In the genomic region with DNA sequence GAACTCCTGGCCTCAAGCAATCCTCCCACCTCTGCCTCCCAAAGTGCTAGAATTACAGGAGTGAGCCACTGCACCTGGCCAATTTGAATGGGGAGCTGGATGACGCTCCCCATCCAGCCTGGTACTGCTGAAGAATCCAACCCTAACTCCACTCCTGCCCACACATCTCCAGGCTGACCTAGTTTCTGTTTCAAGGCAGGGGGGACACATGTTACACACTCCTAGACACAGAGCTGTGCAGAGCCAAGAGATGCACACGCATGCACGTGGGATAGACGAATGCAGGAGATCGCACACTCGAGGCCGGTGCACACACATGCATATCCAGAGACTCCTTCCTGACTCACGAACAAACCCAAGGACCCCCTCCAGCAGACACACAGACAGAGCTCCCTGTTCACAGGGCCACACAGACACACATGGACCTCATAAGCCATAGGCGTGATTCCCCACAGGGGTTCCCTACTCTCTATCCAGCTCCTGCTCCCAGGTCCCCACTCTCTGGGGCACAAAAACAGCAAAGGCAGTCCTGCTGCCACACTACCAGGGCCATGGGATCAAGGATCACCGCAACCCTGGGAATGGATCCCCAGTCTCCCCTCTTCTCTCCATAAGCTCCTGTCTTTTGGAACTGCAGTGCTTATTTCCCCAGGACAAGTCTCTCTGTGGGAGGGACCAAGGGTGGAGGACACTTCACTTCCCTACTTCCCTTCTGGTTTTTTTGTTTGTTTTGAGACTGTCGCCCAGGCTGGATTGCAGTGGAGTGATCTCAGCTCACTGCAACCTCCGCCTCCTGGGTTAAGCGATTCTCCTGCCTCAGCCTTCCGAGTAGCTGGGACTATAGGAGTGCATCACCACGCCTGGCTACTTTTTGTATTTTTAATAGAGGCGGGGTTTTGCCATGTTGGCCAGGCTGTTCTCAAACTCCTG, we compare ENCODE assay signal across 14 cellular contexts. TPM values are rescaled to one million over a fixed set of nuclear protein-coding genes. Genes with fewer than 3 reads are reported as not detected.
DNase-seq lines count a peak whose midpoint lies in the region; ATAC-seq and TF ChIP-seq lines count a peak whose summit lies in the region.
"Had no signal": no experiment of that assay in that cellular context is flagged by ENCODE, and none has a peak within 500 bp of the region (broad histone marks: within the 10 kb centered on the region; RNA-seq: fewer than 3 reads in every experiment).

No MANE protein-coding gene starts in this region.

- TF ChIP-seq CTCF in AG10803 (conservative IDR thresholded peaks at IDR 0.05; ENCODE audit: low read length): no peak
- TF ChIP-seq CTCF in lower lobe of right lung (IDR thresholded peaks at IDR 0.05): no peak
- TF ChIP-seq CTCF in OCI-LY7 (conservative IDR thresholded peaks at IDR 0.05; ENCODE audit: low read length): no peak
- TF ChIP-seq CTCF in A673 (conservative IDR thresholded peaks at IDR 0.05; ENCODE audit: low read depth, low read length): no peak

- H3K4me2 ChIP-seq in GM23248 (ENCODE audit: unreplicated experiment) (no peak overlapping the region), OCI-LY7 (ENCODE audit: low read length) (no peak overlapping the region)

- H3K4me1 ChIP-seq in GM23248 (ENCODE audit: insufficient read depth) (no peaks in the 10 kb centered on the region), lower lobe of right lung (peaks cover 16% of the 10 kb centered on the region), OCI-LY7 (ENCODE audit: insufficient read depth, low read length, poor library complexity, severe bottlenecking) (peaks cover 24% of the 10 kb centered on the region), A673 (ENCODE audit: insufficient read depth, low read length, poor library complexity, severe bottlenecking) (no peaks in the 10 kb centered on the region)

- CTCF ChIA-PET in OCI-LY7 (lab: Charles Lee; ENCODE audit: unreplicated experiment): no interaction called here
- CTCF ChIA-PET in A673 (lab: Charles Lee): no interaction called here

- BruUV-seq in OCI-LY7 (replicated peaks; lab: Mats Ljungman, UMichigan) (no TSS peak), A673 (replicated peaks; lab: Mats Ljungman, UMichigan) (no TSS peak)

- no peaks in the 10 kb centered on the region for H3F3A ChIP-seq in GM23248 (ENCODE audit: insufficient read depth)

- H3K9me2 ChIP-seq in GM23248 (ENCODE audit: insufficient read depth) (no peaks in the 10 kb centered on the region), OCI-LY7 (ENCODE audit: insufficient read depth, low read length) (no peaks in the 10 kb centered on the region)

- 37 to 40% methylated on average over 16 of the region's 16 CpGs for WGBS in GM23248 (ENCODE audit: low coverage in 1 of 2, low lambda C conversion rate in 2 of 2, missing lambda C conversion rate in 2 of 2), 2 experiments

- intact Hi-C loops in lower lobe of right lung (cut with DNase I): no loop called here
- intact Hi-C loops in OCI-LY7 (cut with micrococcal nuclease; ENCODE audit: unreplicated experiment): loop anchor here (5.0 to 10.0 kb wide), 2 partner anchors 53 to 236 kb away; partner anchors contain the start of genes ARHGAP23 and SRCIN1
- intact Hi-C loops in A673 (cut with micrococcal nuclease; ENCODE audit: unreplicated experiment): no loop called here

- H4K20me1 ChIP-seq in GM23248 (ENCODE audit: insufficient read depth) (no peaks in the 10 kb centered on the region), OCI-LY7 (ENCODE audit: insufficient read depth, low read length) (no peaks in the 10 kb centered on the region)

- H3K4me3 ChIP-seq in AG10803 (ENCODE audit: low read length) (no peak overlapping the region), GM23248 (no peak overlapping the region), lower lobe of right lung (no peak overlapping the region), OCI-LY7 (ENCODE audit: low read depth, low read length, poor library complexity, severe bottlenecking) (no peak overlapping the region), A673 (ENCODE audit: low read depth, low read length, poor library complexity, severe bottlenecking) (no peak overlapping the region)
- H3K4me3 ChIP-seq: pancreas had no signal

- H3K79me2 ChIP-seq in GM23248 (ENCODE audit: insufficient read depth) (no peaks in the 10 kb centered on the region), OCI-LY7 (ENCODE audit: insufficient read depth, low read depth, low read length) (no peaks in the 10 kb centered on the region)

- ATAC-seq in lower lobe of right lung (peak; percentile 82 to 84), GM21528 (IDR thresholded peaks at IDR 0.05; ENCODE audit: low FRiP score, unreplicated experiment) (no peak), GM21367 (IDR thresholded peaks at IDR 0.05; ENCODE audit: unreplicated experiment) (no peak)
- ATAC-seq: Panc1, pancreas had no signal

- in situ Hi-C loops in GM23248 (cut with MboI): no loop called here

- no peaks in the 10 kb centered on the region for H3K9me3 ChIP-seq in GM23248 (ENCODE audit: low read depth)
- no peaks in the 10 kb centered on the region for H3K9me3 ChIP-seq in lower lobe of right lung
- H3K9me3 ChIP-seq in OCI-LY7 (ENCODE audit: low read length): no peaks in the 10 kb centered on the region
- H3K9me3 ChIP-seq in A673 (ENCODE audit: low read depth, low read length, poor library complexity, severe bottlenecking): no peaks in the 10 kb centered on the region
- H3K9me3 ChIP-seq: pancreas had no signal

- no peak overlapping the region for H3K9ac ChIP-seq in GM23248

- H2AFZ ChIP-seq in GM23248: peak overlapping the region; percentile 23; the same call in 1 of the 2 replicates
- no peak overlapping the region for H2AFZ ChIP-seq in OCI-LY7 (ENCODE audit: low read length)

- H3K36me3 ChIP-seq in GM23248 (ENCODE audit: low read depth) (no peaks in the 10 kb centered on the region), lower lobe of right lung (no peaks in the 10 kb centered on the region), OCI-LY7 (ENCODE audit: insufficient read depth, low read length) (no peaks in the 10 kb centered on the region), A673 (ENCODE audit: insufficient read depth, low read length, poor library complexity, severe bottlenecking) (no peaks in the 10 kb centered on the region)
- H3K36me3 ChIP-seq: pancreas had no signal

- DNase-seq in AG10803 (ENCODE audit: low read depth): peak; percentile 8
- DNase-seq in GM23248: peak; percentile 40
- DNase-seq in NCI-H510A treated with DMSO at 0.1 percent for 48 hours (lab: John Stamatoyannopoulos, UW): peak; percentile 49
- peak; percentile 63 for DNase-seq in lower lobe of right lung
- no peak for DNase-seq in OCI-LY7 (ENCODE audit: low spot score)
- DNase-seq in A673 (ENCODE audit: low spot score): no peak
- DNase-seq: activated naive CD8-positive, alpha-beta T cell treated with anti-CD3 and anti-CD28 coated beads for 36 hours; activated T-cell treated with anti-CD3 and anti-CD28 coated beads for 4 hours; foreskin fibroblast; T-helper 1 cell had no signal

- POLR2A ChIA-PET in OCI-LY7 (lab: Charles Lee): no interaction called here
- POLR2A ChIA-PET in A673 (lab: Charles Lee; ENCODE audit: low non-redundant PET): no interaction called here

- 0 out of 2 replicates have a peak, but pooled peaks cover 4% of the 10 kb centered on the region for H3K27me3 ChIP-seq in GM23248 (replicated peaks; ENCODE audit: insufficient read depth)
- H3K27me3 ChIP-seq in lower lobe of right lung (ENCODE audit: low read depth): peaks cover 23% of the 10 kb centered on the region
- H3K27me3 ChIP-seq in A673 (replicated peaks; ENCODE audit: insufficient read depth, low read depth, low read length, poor library complexity): no peaks in the 10 kb centered on the region
- H3K27me3 ChIP-seq: pancreas had no signal

- H3K27ac ChIP-seq in GM23248: no peak overlapping the region
- H3K27ac ChIP-seq in lower lobe of right lung: no peak overlapping the region
- H3K27ac ChIP-seq in OCI-LY7 (ENCODE audit: low read depth, low read length, poor library complexity, severe bottlenecking): no peak overlapping the region
- H3K27ac ChIP-seq in A673 (ENCODE audit: low read depth, low read length, poor library complexity, severe bottlenecking): no peak overlapping the region
- H3K27ac ChIP-seq: pancreas had no signal

RNA-seq across cellular contexts. Expression of gene EPOP, which starts 14.4 kb away (rescaled TPM):
- total RNA-seq in GM23248 (2014; rRNA removed; shearing (Covaris generic)): 2.9 and 4.3 TPM in 2 replicates
- 1.0 and 1.2 TPM in 2 replicates for polyA plus RNA-seq in GM23248 (2016; fragmentation: Nextera tagmentation; extraction: Ambion mirVana)
- total RNA-seq in lower lobe of right lung (1.0 TPM), OCI-LY7 (2022) (21.7 and 27.2 TPM in 2 replicates), A673 (2021) (4.0 and 5.9 TPM in 2 replicates)
- 8.3 and 11.8 TPM in 2 replicates for total RNA-seq in OCI-LY7 (2014; rRNA removed; shearing (Covaris generic))

RNA-seq across cellular contexts. Expression of gene MLLT6, which starts 44.7 kb away (rescaled TPM):
- 13.5 and 18.9 TPM in 2 replicates for total RNA-seq in GM23248 (2014; rRNA removed; shearing (Covaris generic))
- polyA plus RNA-seq in GM23248 (2016; fragmentation: Nextera tagmentation; extraction: Ambion mirVana): 2.4 and 3.1 TPM in 2 replicates
- total RNA-seq in lower lobe of right lung: 135 TPM
- 81.7 and 94.9 TPM in 2 replicates for total RNA-seq in OCI-LY7 (2014; rRNA removed; shearing (Covaris generic))
- total RNA-seq in OCI-LY7 (2022): 174 and 175 TPM in 2 replicates
- total RNA-seq in A673 (2021): 41.4 and 59.5 TPM in 2 replicates

RNA-seq across cellular contexts. Expression of gene SRCIN1, which starts 54.6 kb away (rescaled TPM):
- total RNA-seq in GM23248 (2014; rRNA removed; shearing (Covaris generic)): not detected in 2 replicates
- not detected in 2 replicates for polyA plus RNA-seq in GM23248 (2016; fragmentation: Nextera tagmentation; extraction: Ambion mirVana)
- 6.6 TPM for total RNA-seq in lower lobe of right lung
- 0.15 and 1.5 TPM in 2 replicates for total RNA-seq in OCI-LY7 (2014; rRNA removed; shearing (Covaris generic))
- total RNA-seq in OCI-LY7 (2022): 4.6 and 4.9 TPM in 2 replicates
- total RNA-seq in A673 (2021): 1.6 and 3.5 TPM in 2 replicates

Comparison
In these comparisons a context has a peak if more than half of its experiments do, and no peak if none do; other contexts are left out.
1. DNase-seq: peak in AG10803 (single experiment), GM23248 (single experiment), NCI-H510A treated with DMSO at 0.1 percent for 48 hours (single experiment) and lower lobe of right lung (single experiment); none in OCI-LY7 (single experiment) and A673 (single experiment).
2. ATAC-seq: peak in lower lobe of right lung (2 of 2); none in GM21528 (single experiment) and GM21367 (single experiment).